ENCODE assay signal across 8 cellular contexts in the genomic region with DNA sequence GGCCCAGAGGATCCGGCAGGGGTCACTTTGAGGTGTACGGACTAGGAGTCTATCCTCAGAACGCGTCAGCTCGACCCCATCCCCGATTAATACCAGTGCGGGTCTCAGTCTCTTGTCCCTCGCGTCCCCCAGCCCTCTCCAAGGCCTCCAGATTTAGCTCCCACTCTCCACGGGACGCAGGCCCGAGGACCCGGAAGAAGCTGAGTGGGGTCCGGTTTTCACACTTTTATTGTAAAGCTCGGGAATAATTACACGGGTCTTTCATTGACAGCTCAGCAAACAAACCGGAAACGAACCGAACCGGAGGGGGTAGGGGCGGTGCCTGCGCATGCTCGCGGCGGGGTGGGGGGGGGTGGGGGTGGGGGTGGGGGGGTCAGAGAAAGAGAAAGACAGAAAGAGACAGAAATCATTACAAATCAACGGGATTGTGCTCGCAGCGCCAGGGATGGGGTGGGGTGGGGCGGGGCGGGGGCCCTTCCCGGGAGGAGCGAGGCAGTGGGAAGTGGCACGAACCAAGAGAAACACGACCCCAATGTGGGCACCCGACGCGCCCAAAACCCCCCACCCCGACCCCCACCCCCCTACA. TPM values are rescaled to one million over a fixed set of nuclear protein-coding genes. Genes with fewer than 3 reads are reported as not detected.
DNase-seq lines count a peak whose midpoint lies in the region; ATAC-seq and TF ChIP-seq lines count a peak whose summit lies in the region.

No MANE protein-coding gene starts in this region.

- H3K9me3 Mint-ChIP-seq in naive thymus-derived CD4-positive, alpha-beta T cell = no peaks in the 10 kb centered on the region

- DNase-seq in MG63 = peak; percentile 66
- DNase-seq in activated T-cell treated with anti-CD3 and anti-CD28 coated beads, Interleukin-2, amount 50 U/mL, for 1 hour = peak; percentile 52
- no peak for DNase-seq in esophagus muscularis mucosa (ENCODE audit: extremely low spot score)
- peak in 8 of 9 donors; percentile 27 to 59 (median 43) for DNase-seq in naive thymus-derived CD4-positive, alpha-beta T cell
- DNase-seq in transverse colon = no peak
- DNase-seq in NCI-H128 (lab: John Stamatoyannopoulos, UW; ENCODE audit: unreplicated experiment) = no peak

- TF ChIP-seq POLR2A in esophagus muscularis mucosa (IDR thresholded peaks at IDR 0.05; ENCODE audit: low read depth) (no peak), transverse colon (IDR thresholded peaks at IDR 0.05) (no peak)

- no peaks in the 10 kb centered on the region for H3K27me3 Mint-ChIP-seq in naive thymus-derived CD4-positive, alpha-beta T cell

- H3K27ac Mint-ChIP-seq in naive thymus-derived CD4-positive, alpha-beta T cell = peak overlapping the region; percentile 48 to 92 (median 68)

- peak overlapping the region; percentile 86 to 93 (median 89) for H3K4me3 Mint-ChIP-seq in naive thymus-derived CD4-positive, alpha-beta T cell

- under 1% methylated on average over 34 of the region's 38 CpGs for WGBS in esophagus muscularis mucosa
- 1% methylated on average over 38 of the region's 38 CpGs; no CpG with 5 or more reads in 1 of the 2 donors for WGBS in transverse colon (ENCODE audit: low coverage in 1 of 2), 2 donors

- peaks cover 6 to 21% (median 10%) of the 10 kb centered on the region in 7 donors for H3K4me1 Mint-ChIP-seq in naive thymus-derived CD4-positive, alpha-beta T cell

- TF ChIP-seq CTCF in C4-2B (conservative IDR thresholded peaks at IDR 0.05) (no peak), esophagus muscularis mucosa (IDR thresholded peaks at IDR 0.05) (no peak), transverse colon (IDR thresholded peaks at IDR 0.05) (no peak)

- H3K9me3 ChIP-seq in MG63 = no peaks in the 10 kb centered on the region
- no peaks in the 10 kb centered on the region for H3K9me3 ChIP-seq in esophagus muscularis mucosa
- H3K9me3 ChIP-seq in naive thymus-derived CD4-positive, alpha-beta T cell (ENCODE audit: control insufficient read depth in 2 of 3, low read length in 3 of 3) = no peaks in the 10 kb centered on the region
- H3K9me3 ChIP-seq in transverse colon = no peaks in the 10 kb centered on the region

- H3K36me3 Mint-ChIP-seq in naive thymus-derived CD4-positive, alpha-beta T cell = no peaks in the 10 kb centered on the region

- CTCF ChIA-PET in naive thymus-derived CD4-positive, alpha-beta T cell (lab: Charles Lee) = interaction anchor here (1.4 kb wide), 1 partner anchor 29 kb away, joined by 7 read pairs; no protein-coding TSS in a partner anchor

- peak overlapping the region; percentile 100 for H3K27ac ChIP-seq in C4-2B
- peak overlapping the region; percentile 86 to 95 (median 90) for H3K27ac ChIP-seq in esophagus muscularis mucosa (replicated peaks in 1 of 4)
- H3K27ac ChIP-seq in naive thymus-derived CD4-positive, alpha-beta T cell (ENCODE audit: low read depth, low read length) = peak overlapping the region; percentile 74
- peak overlapping the region; percentile 94 to 98 (median 96) for H3K27ac ChIP-seq in transverse colon

- intact Hi-C loops in esophagus muscularis mucosa (cut with DNase I) (no loop called here), transverse colon (cut with DNase I; ENCODE audit: low total_unique reads) (no loop called here)
- intact Hi-C loops in naive thymus-derived CD4-positive, alpha-beta T cell (cut with micrococcal nuclease) = no loop called here

- in situ Hi-C loops in transverse colon (cut with MboI; ENCODE audit: low pct_ligation_motif_present in 1 of 4, low pct_unique_long_range_greater_than_20kb in 1 of 4, low sequenced_read_pairs in 3 of 4) = no loop called here

- H3K36me3 ChIP-seq in MG63 = no peaks in the 10 kb centered on the region
- H3K36me3 ChIP-seq in esophagus muscularis mucosa = peaks cover 0 to 24% (median 12%) of the 10 kb centered on the region in 4 donors
- H3K36me3 ChIP-seq in naive thymus-derived CD4-positive, alpha-beta T cell (ENCODE audit: control insufficient read depth in 2 of 3, insufficient read depth in 3 of 3, low read length in 3 of 3) = peaks cover 0 to 6% (median 0%) of the 10 kb centered on the region in 3 experiments
- H3K36me3 ChIP-seq in transverse colon = no peaks in the 10 kb centered on the region

- H3K27me3 ChIP-seq in MG63 (no peaks in the 10 kb centered on the region), esophagus muscularis mucosa (peaks cover 0 to 12% (median 0%) of the 10 kb centered on the region in 4 donors), transverse colon (no peaks in the 10 kb centered on the region)
- no peaks in the 10 kb centered on the region for H3K27me3 ChIP-seq in naive thymus-derived CD4-positive, alpha-beta T cell (ENCODE audit: control insufficient read depth in 2 of 2, insufficient read depth in 2 of 2, low read length in 2 of 2)

- TF ChIP-seq EP300 in esophagus muscularis mucosa (IDR thresholded peaks at IDR 0.05) (no peak), transverse colon (IDR thresholded peaks at IDR 0.05; ENCODE audit: low read depth) (no peak)

- ATAC-seq in GM19452 (IDR thresholded peaks at IDR 0.05; ENCODE audit: unreplicated experiment) = peak; percentile 5
- peak; percentile 38 for ATAC-seq in naive thymus-derived CD4-positive, alpha-beta T cell

- H3K4me1 ChIP-seq in esophagus muscularis mucosa (peaks cover 33 to 50% (median 41%) of the 10 kb centered on the region in 4 donors), transverse colon (peaks cover 12 to 39% (median 34%) of the 10 kb centered on the region in 4 donors)
- H3K4me1 ChIP-seq in naive thymus-derived CD4-positive, alpha-beta T cell (ENCODE audit: control insufficient read depth in 2 of 2, insufficient read depth in 2 of 2, low read length in 2 of 2) = no peaks in the 10 kb centered on the region

- POLR2A ChIA-PET in naive thymus-derived CD4-positive, alpha-beta T cell (lab: Charles Lee) = interaction anchor here (0.7 to 1.3 kb wide), 3 partner anchors 73 to 920 kb away, joined by 3 to 5 read pairs (median 5); partner anchors contain the start of genes ARHGAP26 and DELE1

- H3K4me3 ChIP-seq in MG63 (peak overlapping the region; percentile 68), esophagus muscularis mucosa (peak overlapping the region; percentile 67 to 86 (median 79)), transverse colon (peak overlapping the region; percentile 47 to 77 (median 57))
- H3K4me3 ChIP-seq in naive thymus-derived CD4-positive, alpha-beta T cell (ENCODE audit: low read length) = peak overlapping the region; percentile 98

RNA-seq across cellular contexts. Expression of gene PCDH1, which starts 27.9 kb away (rescaled TPM):
- 3.8 and 12.8 TPM in 2 replicates for total RNA-seq in MG63 (2014; rRNA removed; shearing (Covaris generic); ENCODE audit: low replicate concordance)
- total RNA-seq in esophagus muscularis mucosa (10 to 100 TPM; 18.7 to 57.8 (median 38.2) TPM), transverse colon (100 to 1,000 TPM in 3 of 4 donors, 10 to 100 TPM in 1; 92.5 to 217 (median 164) TPM)
- total RNA-seq in naive thymus-derived CD4-positive, alpha-beta T cell = 1 to 10 TPM in 1 of 5 experiments, under 1 TPM in 1, not detected in 3; 0.53 to 3.2 TPM
- under 1 TPM in 1 of 2 donors, not detected in 1; 0.05 TPM for polyA plus RNA-seq in naive thymus-derived CD4-positive, alpha-beta T cell

Comparison
In these comparisons a context has a peak if more than half of its experiments do, and no peak if none do; other contexts are left out.
1. DNase-seq: peak in MG63 (single experiment), activated T-cell treated with anti-CD3 and anti-CD28 coated beads, Interleukin-2, amount 50 U/mL, for 1 hour (single experiment) and naive thymus-derived CD4-positive, alpha-beta T cell (8 of 9); none in esophagus muscularis mucosa (single experiment), transverse colon (single experiment) and NCI-H128 (single experiment).
2. Peak in every context shown above with its lines, with median percentiles within 50 percentile points of each other: H3K27ac ChIP-seq and H3K4me3 ChIP-seq.